ENCODE assay signal across 1 cellular context in the genomic region with DNA sequence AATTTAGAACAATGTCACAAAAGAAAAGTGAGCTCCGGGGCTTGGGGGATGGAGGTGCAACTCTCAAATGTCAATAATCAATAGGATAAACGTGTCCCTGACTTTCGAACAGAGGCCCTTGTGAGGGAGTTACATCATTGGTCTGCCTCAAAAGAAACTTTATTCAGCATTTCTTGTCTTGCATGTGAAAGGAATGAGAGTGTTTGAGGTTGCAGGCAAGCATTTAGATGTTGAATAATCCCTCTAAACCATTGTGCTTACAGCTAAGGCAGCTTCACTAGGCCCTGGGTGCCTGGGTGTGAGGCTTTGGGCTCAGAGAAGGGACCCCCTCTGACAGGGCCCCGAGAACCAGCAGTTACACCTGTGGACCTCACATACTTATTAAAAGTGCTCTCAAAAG.
TF ChIP-seq lines count a peak whose summit lies in the region.

No MANE protein-coding gene starts in this region.

TF ChIP-seq in H1, 55 proteins besides CTCF, POLR2A, EP300 and RAD21:
- no peak for TF ChIP-seq SP1 (IDR thresholded peaks at IDR 0.05; ENCODE audit: low read depth, low read length)
- TF ChIP-seq CEBPB (IDR thresholded peaks at IDR 0.05; ENCODE audit: low read depth, low read length): peak; percentile 23; the same call in 1 of the 2 replicates
